In the genomic region with DNA sequence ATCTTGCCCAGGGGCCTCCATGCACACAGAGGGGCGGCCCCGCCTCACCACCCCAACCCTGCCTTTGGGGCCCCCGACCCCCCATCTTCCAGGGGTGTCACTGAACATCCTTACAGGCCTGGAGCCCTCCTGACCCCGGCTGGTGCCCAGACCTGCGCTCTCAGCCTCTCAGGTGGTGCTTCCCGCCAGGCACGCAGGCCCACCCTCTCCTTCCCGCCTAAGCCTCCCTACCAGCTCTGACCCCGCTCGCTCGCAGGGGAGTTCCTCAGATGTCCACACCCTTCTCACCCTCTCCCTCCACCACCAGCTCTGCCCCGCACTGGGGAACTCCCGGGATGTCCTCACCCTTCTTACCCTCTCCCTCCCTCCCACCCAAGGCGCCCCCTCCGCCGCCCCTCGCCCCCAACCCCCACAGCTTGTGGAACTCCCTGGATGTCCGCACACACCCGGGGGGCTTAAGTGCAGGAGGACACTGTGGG, we compare ENCODE assay signal across 35 cellular contexts. TPM values are rescaled to one million over a fixed set of nuclear protein-coding genes. Genes with fewer than 3 reads are reported as not detected.
"Had no signal": no experiment of that assay in that cellular context is flagged by ENCODE, and none has a peak within 500 bp of the region (broad histone marks: within the 10 kb centered on the region; RNA-seq: fewer than 3 reads in every experiment).

No MANE protein-coding gene starts in this region.

- DNase-seq: activated CD4-positive, alpha-beta memory T cell treated with anti-CD3 and anti-CD28 coated beads, Interleukin-2, amount 10 ng/mL, durations not matched to agents 7 days and 5 days; activated CD4-positive, alpha-beta T cell treated with anti-CD3 and anti-CD28 coated beads for 1 hour; activated CD4-positive, alpha-beta T cell treated with anti-CD3 and anti-CD28 coated beads for 4 hours; activated CD4-positive, alpha-beta T cell treated with anti-CD3 and anti-CD28 coated beads, Interleukin-2, amount 10 ng/mL, durations not matched to agents 7 days and 5 days; activated CD4-positive, alpha-beta T cell treated with anti-CD3 and anti-CD28 coated beads, Interleukin-2, amount 50 U/mL, for 4 hours; activated CD8-positive, alpha-beta memory T cell treated with anti-CD3 and anti-CD28 coated beads, Interleukin-2, amount 50 U/mL, for 48 hours; activated gamma-delta T cell; activated naive CD4-positive, alpha-beta T cell; activated naive CD4-positive, alpha-beta T cell treated with anti-CD3 and anti-CD28 coated beads, Interleukin-2, amount 10 ng/mL, durations not matched to agents 7 days and 5 days; activated naive CD8-positive, alpha-beta T cell treated with anti-CD3 and anti-CD28 coated beads, Interleukin-2, amount 10 ng/mL, durations not matched to agents 7 days and 5 days; activated T-cell treated with anti-CD3 and anti-CD28 coated beads for 4 hours; activated T-cell treated with anti-CD3 and anti-CD28 coated beads, Interleukin-2, amount 50 U/mL, for 24 hours; activated T-cell treated with anti-CD3 and anti-CD28 coated beads, Interleukin-2, amount 50 U/mL, for 72 hours; central memory CD4-positive, alpha-beta T cell; cerebellar nuclear complex; colonic mucosa; effector CD8-positive, alpha-beta T cell; gastrocnemius medialis; glutamatergic neuron; heart left ventricle; T-helper 2 cell had no signal

- H3K4me1 ChIP-seq: breast epithelium, colonic mucosa, gastrocnemius medialis, heart left ventricle had no signal

- H3K4me3 ChIP-seq: ascending aorta, breast epithelium, cardiac muscle cell, colonic mucosa, gastrocnemius medialis, heart left ventricle had no signal

- H3K36me3 Mint-ChIP-seq: activated naive CD4-positive, alpha-beta T cell treated with anti-CD3 and anti-CD28 coated beads, Interleukin-2, amount 10 ng/mL, durations not matched to agents 7 days and 5 days; activated naive CD4-positive, alpha-beta T cell treated with anti-CD3 and anti-CD28 coated beads, Interleukin-2, amount 50 U/mL, for 72 hours; activated naive CD8-positive, alpha-beta T cell treated with anti-CD3 and anti-CD28 coated beads, Interleukin-2, amount 10 ng/mL, durations not matched to agents 7 days and 5 days; brain; WTC11 had no signal

- H3K9me3 Mint-ChIP-seq: activated CD4-positive, alpha-beta memory T cell treated with anti-CD3 and anti-CD28 coated beads, Interleukin-2, amount 10 ng/mL, durations not matched to agents 7 days and 5 days; activated CD4-positive, alpha-beta T cell treated with anti-CD3 and anti-CD28 coated beads, Interleukin-2, amount 10 ng/mL, durations not matched to agents 7 days and 5 days; activated naive CD4-positive, alpha-beta T cell treated with anti-CD3 and anti-CD28 coated beads, Interleukin-2, amount 10 ng/mL, durations not matched to agents 7 days and 5 days; activated naive CD4-positive, alpha-beta T cell treated with anti-CD3 and anti-CD28 coated beads, Interleukin-2, amount 50 U/mL, for 72 hours; activated naive CD8-positive, alpha-beta T cell treated with anti-CD3 and anti-CD28 coated beads, Interleukin-2, amount 10 ng/mL, durations not matched to agents 7 days and 5 days; activated T-cell treated with anti-CD3 and anti-CD28 coated beads, Interleukin-2, amount 50 U/mL, for 24 hours; activated T-cell treated with anti-CD3 and anti-CD28 coated beads, Interleukin-2, amount 50 U/mL, for 72 hours; WTC11 had no signal

- H3K27ac ChIP-seq: ascending aorta, breast epithelium, cardiac muscle cell, colonic mucosa, epithelial cell of prostate, foreskin keratinocyte, gastrocnemius medialis, heart left ventricle, VCaP had no signal

- H3K27me3 ChIP-seq: ascending aorta, cardiac muscle cell, colonic mucosa had no signal

- FAIRE-seq: endometrium, endothelial cell of umbilical vein, TTC549 had no signal

- H3K9me3 ChIP-seq: ascending aorta, breast epithelium, colonic mucosa, gastrocnemius medialis, heart left ventricle had no signal

- H3K27ac Mint-ChIP-seq: activated CD4-positive, alpha-beta memory T cell treated with anti-CD3 and anti-CD28 coated beads, Interleukin-2, amount 10 ng/mL, durations not matched to agents 7 days and 5 days; activated CD4-positive, alpha-beta T cell treated with anti-CD3 and anti-CD28 coated beads, Interleukin-2, amount 10 ng/mL, durations not matched to agents 7 days and 5 days; activated naive CD4-positive, alpha-beta T cell treated with anti-CD3 and anti-CD28 coated beads, Interleukin-2, amount 10 ng/mL, durations not matched to agents 7 days and 5 days; activated naive CD4-positive, alpha-beta T cell treated with anti-CD3 and anti-CD28 coated beads, Interleukin-2, amount 50 U/mL, for 72 hours; activated naive CD8-positive, alpha-beta T cell treated with anti-CD3 and anti-CD28 coated beads, Interleukin-2, amount 10 ng/mL, durations not matched to agents 7 days and 5 days; activated T-cell treated with anti-CD3 and anti-CD28 coated beads, Interleukin-2, amount 50 U/mL, for 24 hours; activated T-cell treated with anti-CD3 and anti-CD28 coated beads, Interleukin-2, amount 50 U/mL, for 72 hours; WTC11 had no signal

- H3K36me3 ChIP-seq: ascending aorta, breast epithelium, cardiac muscle cell, colonic mucosa, gastrocnemius medialis, heart left ventricle had no signal

- H3K4me3 Mint-ChIP-seq: activated CD4-positive, alpha-beta memory T cell treated with anti-CD3 and anti-CD28 coated beads, Interleukin-2, amount 10 ng/mL, durations not matched to agents 7 days and 5 days; activated CD4-positive, alpha-beta T cell treated with anti-CD3 and anti-CD28 coated beads, Interleukin-2, amount 10 ng/mL, durations not matched to agents 7 days and 5 days; activated naive CD4-positive, alpha-beta T cell treated with anti-CD3 and anti-CD28 coated beads, Interleukin-2, amount 10 ng/mL, durations not matched to agents 7 days and 5 days; activated naive CD8-positive, alpha-beta T cell treated with anti-CD3 and anti-CD28 coated beads, Interleukin-2, amount 10 ng/mL, durations not matched to agents 7 days and 5 days; activated T-cell treated with anti-CD3 and anti-CD28 coated beads, Interleukin-2, amount 50 U/mL, for 24 hours; activated T-cell treated with anti-CD3 and anti-CD28 coated beads, Interleukin-2, amount 50 U/mL, for 72 hours; brain; WTC11 had no signal

- ATAC-seq: activated T-cell treated with anti-CD3 and anti-CD28 coated beads, Interleukin-2, amount 50 U/mL, for 72 hours; gastrocnemius medialis; WTC11 had no signal

- H3K27me3 Mint-ChIP-seq: activated CD4-positive, alpha-beta memory T cell treated with anti-CD3 and anti-CD28 coated beads, Interleukin-2, amount 10 ng/mL, durations not matched to agents 7 days and 5 days; activated T-cell treated with anti-CD3 and anti-CD28 coated beads, Interleukin-2, amount 50 U/mL, for 24 hours had no signal

- H3K4me1 Mint-ChIP-seq: activated CD4-positive, alpha-beta memory T cell treated with anti-CD3 and anti-CD28 coated beads, Interleukin-2, amount 10 ng/mL, durations not matched to agents 7 days and 5 days; activated CD4-positive, alpha-beta T cell treated with anti-CD3 and anti-CD28 coated beads, Interleukin-2, amount 10 ng/mL, durations not matched to agents 7 days and 5 days; activated naive CD4-positive, alpha-beta T cell treated with anti-CD3 and anti-CD28 coated beads, Interleukin-2, amount 10 ng/mL, durations not matched to agents 7 days and 5 days had no signal

RNA-seq across cellular contexts. Expression of a gene that starts 12.3 kb away (rescaled TPM):
- total RNA-seq: activated CD4-positive, alpha-beta memory T cell treated with anti-CD3 and anti-CD28 coated beads, Interleukin-2, amount 10 ng/mL, durations not matched to agents 7 days and 5 days; activated CD4-positive, alpha-beta T cell treated with anti-CD3 and anti-CD28 coated beads, Interleukin-2, amount 10 ng/mL, durations not matched to agents 7 days and 5 days; activated naive CD4-positive, alpha-beta T cell treated with anti-CD3 and anti-CD28 coated beads, Interleukin-2, amount 50 U/mL, for 72 hours; activated naive CD8-positive, alpha-beta T cell treated with anti-CD3 and anti-CD28 coated beads, Interleukin-2, amount 10 ng/mL, durations not matched to agents 7 days and 5 days; activated T-cell treated with anti-CD3 and anti-CD28 coated beads, Interleukin-2, amount 50 U/mL, for 72 hours; ascending aorta; breast epithelium; cardiac muscle cell; dermis microvascular lymphatic vessel endothelial cell; endothelial cell of umbilical vein; foreskin keratinocyte; gastrocnemius medialis; heart left ventricle; T-helper 1 cell treated with Interleukin-12 subunit alpha and Interleukin-12 subunit beta and Interleukin-4 antibody, amounts not matched to agents 30 ng/mL and 1 ng/mL, for 36 hours; WTC11 had no signal
- polyA plus RNA-seq: endothelial cell of umbilical vein, foreskin keratinocyte, heart left ventricle had no signal

RNA-seq across cellular contexts. Expression of a gene that starts 30.1 kb away (rescaled TPM):
- total RNA-seq: activated CD4-positive, alpha-beta memory T cell treated with anti-CD3 and anti-CD28 coated beads, Interleukin-2, amount 10 ng/mL, durations not matched to agents 7 days and 5 days; activated CD4-positive, alpha-beta T cell treated with anti-CD3 and anti-CD28 coated beads, Interleukin-2, amount 10 ng/mL, durations not matched to agents 7 days and 5 days; activated naive CD4-positive, alpha-beta T cell treated with anti-CD3 and anti-CD28 coated beads, Interleukin-2, amount 50 U/mL, for 72 hours; activated naive CD8-positive, alpha-beta T cell treated with anti-CD3 and anti-CD28 coated beads, Interleukin-2, amount 10 ng/mL, durations not matched to agents 7 days and 5 days; activated T-cell treated with anti-CD3 and anti-CD28 coated beads, Interleukin-2, amount 50 U/mL, for 72 hours; ascending aorta; endothelial cell of umbilical vein; gastrocnemius medialis; T-helper 1 cell treated with Interleukin-12 subunit alpha and Interleukin-12 subunit beta and Interleukin-4 antibody, amounts not matched to agents 30 ng/mL and 1 ng/mL, for 36 hours had no signal
